In the genomic region with DNA sequence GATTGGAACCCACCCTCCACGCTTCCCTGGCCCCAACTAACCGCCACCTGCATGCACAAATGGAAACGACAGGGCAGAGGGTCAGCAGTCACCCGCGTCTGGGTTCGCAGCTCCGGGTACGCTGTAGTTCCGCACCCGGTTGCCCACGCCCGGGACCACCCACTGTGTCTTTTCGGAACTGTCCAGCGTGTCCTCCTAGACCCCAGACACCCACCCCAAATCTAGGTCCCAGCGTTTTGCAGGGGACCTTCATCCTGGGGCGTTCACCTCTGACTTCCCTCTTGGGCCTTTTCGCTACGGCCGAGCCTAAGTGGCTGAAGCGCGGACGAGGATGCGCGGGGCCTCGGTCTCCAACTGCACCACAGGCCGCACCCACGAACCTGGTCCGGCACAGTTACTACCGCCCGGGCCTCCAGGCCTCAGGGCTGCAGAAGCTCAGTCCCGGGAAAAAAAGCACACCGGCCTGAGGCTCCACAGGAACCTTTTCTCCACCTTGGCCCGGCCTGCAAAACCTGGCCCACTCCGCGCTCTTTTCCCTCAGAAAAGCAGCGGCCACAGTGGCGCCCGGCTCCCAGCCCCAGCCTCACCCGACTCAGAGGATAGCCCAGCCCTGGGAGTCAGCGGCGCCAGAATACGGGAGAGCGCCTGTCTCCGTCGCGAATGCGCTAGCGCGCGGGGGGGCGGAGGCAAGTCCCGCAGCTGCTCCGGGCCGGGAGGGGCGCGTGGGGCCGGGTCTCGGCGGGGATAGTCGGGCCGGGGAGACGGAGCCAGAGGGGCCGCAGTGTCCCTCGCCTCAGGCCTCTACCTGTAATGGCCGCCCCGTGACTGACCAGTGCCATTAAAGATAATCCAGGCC, we compare ENCODE assay signal across 1 cellular context.
TF ChIP-seq lines count a peak whose summit lies in the region.

Gene ZFP30, minus strand, starts transcription at position 633 of the 856 bp plus-strand sequence. CDS start 7,643 bp downstream, outside the sequence.

TF ChIP-seq in HepG2, 621 proteins besides CTCF, POLR2A, EP300 and RAD21 (continued from another document and continues in another):
- no peak for TF ChIP-seq RCOR2 (CRISPR knock-in tag; IDR thresholded peaks at IDR 0.05)
- TF ChIP-seq FOSL2 (CRISPR knock-in tag; IDR thresholded peaks at IDR 0.05): no peak
- TF ChIP-seq ZSCAN25 (CRISPR knock-in tag; IDR thresholded peaks at IDR 0.05): 0 out of 2 replicates have a peak, but pooled peaks have one; percentile 60
- no peak for TF ChIP-seq ZBTB46 (CRISPR knock-in tag; IDR thresholded peaks at IDR 0.05; ENCODE audit: borderline replicate concordance)
- TF ChIP-seq YEATS4 (CRISPR knock-in tag; IDR thresholded peaks at IDR 0.05; ENCODE audit: borderline replicate concordance): no peak
- peak; percentile 98 for TF ChIP-seq PATZ1 (CRISPR knock-in tag; IDR thresholded peaks at IDR 0.05)
- TF ChIP-seq U2AF2 (IDR thresholded peaks at IDR 0.05; ENCODE audit: low read depth, low read length): no peak
- no peak for TF ChIP-seq FIP1L1 (IDR thresholded peaks at IDR 0.05; ENCODE audit: borderline replicate concordance, insufficient read depth, low read depth, low read length)
- TF ChIP-seq ZNF33A (CRISPR knock-in tag; IDR thresholded peaks at IDR 0.05; ENCODE audit: borderline replicate concordance): 0 out of 2 replicates have a peak, but pooled peaks have one; percentile 66
- TF ChIP-seq GMEB1 (CRISPR knock-in tag; IDR thresholded peaks at IDR 0.05; ENCODE audit: borderline replicate concordance): peak; percentile 19; the same call in 1 of the 2 replicates
- TF ChIP-seq MEIS1 (CRISPR knock-in tag; IDR thresholded peaks at IDR 0.05; ENCODE audit: borderline replicate concordance): no peak
- TF ChIP-seq FLYWCH1 (CRISPR knock-in tag; IDR thresholded peaks at IDR 0.05): 0 out of 2 replicates have a peak, but pooled peaks have one; percentile 36
- TF ChIP-seq, protein P1, sequence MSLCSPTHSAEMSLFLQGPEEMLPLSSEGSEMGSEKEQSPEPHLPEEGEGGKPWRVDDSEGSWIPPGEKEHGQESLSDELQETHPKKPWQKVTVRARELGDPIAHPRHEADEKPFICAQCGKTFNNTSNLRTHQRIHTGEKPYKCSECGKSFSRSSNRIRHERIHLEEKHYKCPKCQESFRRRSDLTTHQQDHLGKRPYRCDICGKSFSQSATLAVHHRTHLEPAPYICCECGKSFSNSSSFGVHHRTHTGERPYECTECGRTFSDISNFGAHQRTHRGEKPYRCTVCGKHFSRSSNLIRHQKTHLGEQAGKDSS (CRISPR knock-in tag; IDR thresholded peaks at IDR 0.05; ENCODE audit: borderline replicate concordance, low read depth): peak; percentile 76
- TF ChIP-seq MEIS2 (CRISPR knock-in tag; IDR thresholded peaks at IDR 0.05): no peak
- TF ChIP-seq ZFY (CRISPR knock-in tag; IDR thresholded peaks at IDR 0.05): peak; percentile 98
- TF ChIP-seq SAFB2 (CRISPR knock-in tag; IDR thresholded peaks at IDR 0.05; ENCODE audit: borderline replicate concordance, low read depth): 0 out of 2 replicates have a peak, but pooled peaks have one; percentile 64
- TF ChIP-seq SCMH1 (CRISPR knock-in tag; IDR thresholded peaks at IDR 0.05; ENCODE audit: borderline replicate concordance): no peak
- TF ChIP-seq ZSCAN31 (CRISPR knock-in tag; IDR thresholded peaks at IDR 0.05; ENCODE audit: low read depth): peak; percentile 24; the same call in 1 of the 2 replicates
- TF ChIP-seq FOXM1 (CRISPR knock-in tag; IDR thresholded peaks at IDR 0.05): no peak
- TF ChIP-seq PCBP1 (IDR thresholded peaks at IDR 0.05; ENCODE audit: borderline replicate concordance, low read depth, low read length): 0 out of 2 replicates have a peak, but pooled peaks have one; percentile 54
- no peak for TF ChIP-seq NPAS2 (CRISPR knock-in tag; IDR thresholded peaks at IDR 0.05; ENCODE audit: borderline replicate concordance)
- peak; percentile 7 to 56; a peak in 2 of 4 replicates for TF ChIP-seq HMGXB4 (CRISPR knock-in tag; IDR thresholded peaks at IDR 0.05; ENCODE audit: borderline replicate concordance in 1 of 2, low read depth in 1 of 2)
- TF ChIP-seq YY1 (IDR thresholded peaks at IDR 0.05; ENCODE audit: insufficient read depth, insufficient replicate concordance, low read depth, low read length): peak; percentile 82
- TF ChIP-seq NFIC (IDR thresholded peaks at IDR 0.05; ENCODE audit: low read length): no peak
- TF ChIP-seq THRA (CRISPR knock-in tag; IDR thresholded peaks at IDR 0.05; ENCODE audit: borderline replicate concordance): no peak; the same call in none of the 2 replicates
- no peak for TF ChIP-seq ZNF343 (CRISPR knock-in tag; IDR thresholded peaks at IDR 0.05)
- TF ChIP-seq ZNF589 (CRISPR knock-in tag; conservative IDR thresholded peaks at IDR 0.05): 0 out of 2 replicates have a peak, but pooled peaks have one; percentile 49
- TF ChIP-seq ZNF790 (CRISPR knock-in tag; IDR thresholded peaks at IDR 0.05; ENCODE audit: borderline replicate concordance): peak; percentile 94; the same call in 1 of the 2 replicates
- no peak; the same call in 1 of the 2 replicates for TF ChIP-seq TOPORS (CRISPR knock-in tag; IDR thresholded peaks at IDR 0.05)
- no peak for TF ChIP-seq ZNF432 (CRISPR knock-in tag; IDR thresholded peaks at IDR 0.05; ENCODE audit: borderline replicate concordance)
- no peak for TF ChIP-seq RBM22 (optimal IDR thresholded peaks at IDR 0.05; ENCODE audit: low read length)
- TF ChIP-seq HOXA9 (CRISPR knock-in tag; IDR thresholded peaks at IDR 0.05; ENCODE audit: borderline replicate concordance): no peak
- TF ChIP-seq ZNF605 (CRISPR knock-in tag; IDR thresholded peaks at IDR 0.05): peak; percentile 54; the same call in 1 of the 2 replicates
- no peak for TF ChIP-seq ZNF512B (CRISPR knock-in tag; IDR thresholded peaks at IDR 0.05; ENCODE audit: borderline replicate concordance)
- TF ChIP-seq, protein P2, sequence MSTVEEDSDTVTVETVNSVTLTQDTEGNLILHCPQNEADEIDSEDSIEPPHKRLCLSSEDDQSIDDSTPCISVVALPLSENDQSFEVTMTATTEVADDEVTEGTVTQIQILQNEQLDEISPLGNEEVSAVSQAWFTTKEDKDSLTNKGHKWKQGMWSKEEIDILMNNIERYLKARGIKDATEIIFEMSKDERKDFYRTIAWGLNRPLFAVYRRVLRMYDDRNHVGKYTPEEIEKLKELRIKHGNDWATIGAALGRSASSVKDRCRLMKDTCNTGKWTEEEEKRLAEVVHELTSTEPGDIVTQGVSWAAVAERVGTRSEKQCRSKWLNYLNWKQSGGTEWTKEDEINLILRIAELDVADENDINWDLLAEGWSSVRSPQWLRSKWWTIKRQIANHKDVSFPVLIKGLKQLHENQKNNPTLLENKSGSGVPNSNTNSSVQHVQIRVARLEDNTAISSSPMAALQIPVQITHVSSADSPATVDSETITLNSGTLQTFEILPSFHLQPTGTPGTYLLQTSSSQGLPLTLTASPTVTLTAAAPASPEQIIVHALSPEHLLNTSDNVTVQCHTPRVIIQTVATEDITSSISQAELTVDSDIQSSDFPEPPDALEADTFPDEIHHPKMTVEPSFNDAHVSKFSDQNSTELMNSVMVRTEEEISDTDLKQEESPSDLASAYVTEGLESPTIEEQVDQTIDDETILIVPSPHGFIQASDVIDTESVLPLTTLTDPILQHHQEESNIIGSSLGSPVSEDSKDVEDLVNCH (CRISPR knock-in tag; IDR thresholded peaks at IDR 0.05): no peak
- TF ChIP-seq, protein P3, sequence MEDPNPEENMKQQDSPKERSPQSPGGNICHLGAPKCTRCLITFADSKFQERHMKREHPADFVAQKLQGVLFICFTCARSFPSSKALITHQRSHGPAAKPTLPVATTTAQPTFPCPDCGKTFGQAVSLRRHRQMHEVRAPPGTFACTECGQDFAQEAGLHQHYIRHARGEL (CRISPR knock-in tag; IDR thresholded peaks at IDR 0.05): no peak; the same call in 1 of the 2 replicates
- peak; percentile 74 for TF ChIP-seq ZNF792 (CRISPR knock-in tag; IDR thresholded peaks at IDR 0.05)
- TF ChIP-seq PHF21A (CRISPR knock-in tag; IDR thresholded peaks at IDR 0.05): 0 out of 2 replicates have a peak, but pooled peaks have one; percentile 51
- TF ChIP-seq, protein P4, sequence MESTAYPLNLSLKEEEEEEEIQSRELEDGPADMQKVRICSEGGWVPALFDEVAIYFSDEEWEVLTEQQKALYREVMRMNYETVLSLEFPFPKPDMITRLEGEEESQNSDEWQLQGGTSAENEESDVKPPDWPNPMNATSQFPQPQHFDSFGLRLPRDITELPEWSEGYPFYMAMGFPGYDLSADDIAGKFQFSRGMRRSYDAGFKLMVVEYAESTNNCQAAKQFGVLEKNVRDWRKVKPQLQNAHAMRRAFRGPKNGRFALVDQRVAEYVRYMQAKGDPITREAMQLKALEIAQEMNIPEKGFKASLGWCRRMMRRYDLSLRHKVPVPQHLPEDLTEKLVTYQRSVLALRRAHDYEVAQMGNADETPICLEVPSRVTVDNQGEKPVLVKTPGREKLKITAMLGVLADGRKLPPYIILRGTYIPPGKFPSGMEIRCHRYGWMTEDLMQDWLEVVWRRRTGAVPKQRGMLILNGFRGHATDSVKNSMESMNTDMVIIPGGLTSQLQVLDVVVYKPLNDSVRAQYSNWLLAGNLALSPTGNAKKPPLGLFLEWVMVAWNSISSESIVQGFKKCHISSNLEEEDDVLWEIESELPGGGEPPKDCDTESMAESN (CRISPR knock-in tag; conservative IDR thresholded peaks at IDR 0.05): peak; percentile 74
